In the genomic region with DNA sequence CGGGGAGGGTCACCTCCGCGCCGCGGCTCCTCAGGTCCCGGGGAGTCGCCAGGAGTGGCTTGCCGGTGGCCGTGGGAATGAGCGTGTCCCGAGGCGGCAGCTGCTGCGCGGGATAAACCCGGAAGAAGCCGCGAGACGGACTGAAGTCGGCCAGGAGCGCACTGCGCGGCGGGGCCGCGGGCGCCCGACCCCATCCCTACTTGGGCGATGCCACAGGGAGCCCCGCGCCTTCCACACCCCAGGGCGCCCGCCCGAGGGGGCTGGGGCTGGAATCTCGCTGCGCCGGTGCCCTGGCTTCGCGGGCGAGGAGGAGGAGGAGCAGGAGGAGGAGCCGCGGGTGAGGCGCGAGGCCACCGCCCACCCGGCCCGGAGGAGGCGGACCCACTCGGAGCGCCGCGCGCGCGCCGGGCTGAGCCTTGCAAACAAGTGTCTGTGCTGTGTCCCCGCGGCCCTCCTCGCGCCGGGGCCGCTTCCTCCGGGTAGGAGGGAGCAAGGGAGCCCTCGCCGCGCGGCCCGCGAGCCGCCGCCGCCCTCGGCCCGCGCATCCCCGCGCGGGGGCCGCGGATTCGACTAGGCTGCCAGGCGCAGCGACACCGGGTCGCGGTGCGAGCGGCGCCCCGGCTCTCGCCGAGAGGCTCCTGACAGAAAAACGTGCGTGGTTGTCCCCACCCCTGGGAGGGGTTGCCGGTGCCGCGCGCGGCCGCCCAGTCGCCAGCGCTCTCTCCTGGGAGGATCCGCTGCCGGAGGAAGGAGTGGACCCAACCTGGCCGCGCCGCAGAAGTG, we compare ENCODE assay signal across 1 cellular context.
TF ChIP-seq lines count a peak whose summit lies in the region.

A gene (plus strand): TSS at position 412 of the 783 bp plus-strand sequence.

TF ChIP-seq in HepG2, 621 proteins besides CTCF, POLR2A, EP300 and RAD21 (continued from another document and continues in another):
- TF ChIP-seq CAMTA2 (CRISPR knock-in tag; IDR thresholded peaks at IDR 0.05; ENCODE audit: borderline replicate concordance) (no peak), ZNF678 (CRISPR knock-in tag; IDR thresholded peaks at IDR 0.05) (no peak), ZNF670 (CRISPR knock-in tag; IDR thresholded peaks at IDR 0.05; ENCODE audit: borderline replicate concordance) (no peak; the same call in 1 of the 2 replicates), ZNF570 (CRISPR knock-in tag; IDR thresholded peaks at IDR 0.05; ENCODE audit: borderline replicate concordance) (no peak), ZNF629 (CRISPR knock-in tag; conservative IDR thresholded peaks at IDR 0.05) (no peak), DNMT1 (CRISPR knock-in tag; IDR thresholded peaks at IDR 0.05) (no peak), ATRX (CRISPR knock-in tag; IDR thresholded peaks at IDR 0.05; ENCODE audit: borderline replicate concordance) (no peak), ZFP82 (CRISPR knock-in tag; IDR thresholded peaks at IDR 0.05; ENCODE audit: borderline replicate concordance) (peak; percentile 86; the same call in 1 of the 2 replicates), ZNF484 (CRISPR knock-in tag; IDR thresholded peaks at IDR 0.05; ENCODE audit: borderline replicate concordance, low read depth) (no peak), ZNF207 (IDR thresholded peaks at IDR 0.05; ENCODE audit: borderline replicate concordance) (no peak), ZFP36 (IDR thresholded peaks at IDR 0.05; ENCODE audit: borderline replicate concordance, low read depth, low read length, partially characterized antibody) (no peak), ZBTB42 (CRISPR knock-in tag; IDR thresholded peaks at IDR 0.05) (no peak), HOXA5 (CRISPR knock-in tag; IDR thresholded peaks at IDR 0.05) (no peak), SP2 (CRISPR knock-in tag; IDR thresholded peaks at IDR 0.05) (peak; percentile 28; the same call in 1 of the 2 replicates), ZNF296 (CRISPR knock-in tag; conservative IDR thresholded peaks at IDR 0.05) (no peak), ZNF616 (CRISPR knock-in tag; IDR thresholded peaks at IDR 0.05; ENCODE audit: low read depth) (no peak; the same call in 1 of the 2 replicates), ZNF672 (CRISPR knock-in tag; IDR thresholded peaks at IDR 0.05) (no peak), ZBTB7A (CRISPR knock-in tag; IDR thresholded peaks at IDR 0.05) (no peak), ZNF850 (CRISPR knock-in tag; conservative IDR thresholded peaks at IDR 0.05) (peak; percentile 75; the same call in 1 of the 2 replicates), TAF1 (CRISPR knock-in tag; IDR thresholded peaks at IDR 0.05) (peak; percentile 63; the same call in 1 of the 2 replicates), ZNF792 (CRISPR knock-in tag; IDR thresholded peaks at IDR 0.05) (peak; percentile 59)
- TF ChIP-seq, protein P1, sequence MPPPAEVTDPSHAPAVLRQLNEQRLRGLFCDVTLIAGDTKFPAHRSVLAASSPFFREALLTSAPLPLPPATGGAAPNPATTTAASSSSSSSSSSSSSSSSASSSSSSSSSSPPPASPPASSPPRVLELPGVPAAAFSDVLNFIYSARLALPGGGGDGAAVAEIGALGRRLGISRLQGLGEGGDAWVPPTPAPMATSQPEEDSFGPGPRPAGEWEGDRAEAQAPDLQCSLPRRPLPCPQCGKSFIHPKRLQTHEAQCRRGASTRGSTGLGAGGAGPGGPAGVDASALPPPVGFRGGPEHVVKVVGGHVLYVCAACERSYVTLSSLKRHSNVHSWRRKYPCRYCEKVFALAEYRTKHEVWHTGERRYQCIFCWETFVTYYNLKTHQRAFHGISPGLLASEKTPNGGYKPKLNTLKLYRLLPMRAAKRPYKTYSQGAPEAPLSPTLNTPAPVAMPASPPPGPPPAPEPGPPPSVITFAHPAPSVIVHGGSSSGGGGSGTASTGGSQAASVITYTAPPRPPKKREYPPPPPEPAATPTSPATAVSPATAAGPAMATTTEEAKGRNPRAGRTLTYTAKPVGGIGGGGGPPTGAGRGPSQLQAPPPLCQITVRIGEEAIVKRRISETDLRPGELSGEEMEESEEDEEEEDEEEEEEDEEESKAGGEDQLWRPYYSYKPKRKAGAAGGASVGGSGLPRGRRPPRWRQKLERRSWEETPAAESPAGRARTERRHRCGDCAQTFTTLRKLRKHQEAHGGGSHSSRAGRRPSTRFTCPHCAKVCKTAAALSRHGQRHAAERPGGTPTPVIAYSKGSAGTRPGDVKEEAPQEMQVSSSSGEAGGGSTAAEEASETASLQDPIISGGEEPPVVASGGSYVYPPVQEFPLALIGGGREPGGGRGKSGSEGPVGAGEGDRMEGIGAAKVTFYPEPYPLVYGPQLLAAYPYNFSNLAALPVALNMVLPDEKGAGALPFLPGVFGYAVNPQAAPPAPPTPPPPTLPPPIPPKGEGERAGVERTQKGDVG (CRISPR knock-in tag; IDR thresholded peaks at IDR 0.05; ENCODE audit: borderline replicate concordance): no peak
- TF ChIP-seq, protein P2, sequence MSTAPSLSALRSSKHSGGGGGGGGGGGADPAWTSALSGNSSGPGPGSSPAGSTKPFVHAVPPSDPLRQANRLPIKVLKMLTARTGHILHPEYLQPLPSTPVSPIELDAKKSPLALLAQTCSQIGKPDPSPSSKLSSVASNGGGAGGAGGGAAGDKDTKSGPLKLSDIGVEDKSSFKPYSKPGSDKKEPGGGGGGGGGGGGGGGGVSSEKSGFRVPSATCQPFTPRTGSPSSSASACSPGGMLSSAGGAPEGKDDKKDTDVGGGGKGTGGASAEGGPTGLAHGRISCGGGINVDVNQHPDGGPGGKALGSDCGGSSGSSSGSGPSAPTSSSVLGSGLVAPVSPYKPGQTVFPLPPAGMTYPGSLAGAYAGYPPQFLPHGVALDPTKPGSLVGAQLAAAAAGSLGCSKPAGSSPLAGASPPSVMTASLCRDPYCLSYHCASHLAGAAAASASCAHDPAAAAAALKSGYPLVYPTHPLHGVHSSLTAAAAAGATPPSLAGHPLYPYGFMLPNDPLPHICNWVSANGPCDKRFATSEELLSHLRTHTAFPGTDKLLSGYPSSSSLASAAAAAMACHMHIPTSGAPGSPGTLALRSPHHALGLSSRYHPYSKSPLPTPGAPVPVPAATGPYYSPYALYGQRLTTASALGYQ (CRISPR knock-in tag; IDR thresholded peaks at IDR 0.05): peak; percentile 23; the same call in 1 of the 2 replicates
- TF ChIP-seq, protein P3, sequence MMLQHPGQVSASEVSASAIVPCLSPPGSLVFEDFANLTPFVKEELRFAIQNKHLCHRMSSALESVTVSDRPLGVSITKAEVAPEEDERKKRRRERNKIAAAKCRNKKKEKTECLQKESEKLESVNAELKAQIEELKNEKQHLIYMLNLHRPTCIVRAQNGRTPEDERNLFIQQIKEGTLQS (CRISPR knock-in tag; IDR thresholded peaks at IDR 0.05): peak; percentile 12; the same call in 1 of the 2 replicates
- TF ChIP-seq, protein P4, sequence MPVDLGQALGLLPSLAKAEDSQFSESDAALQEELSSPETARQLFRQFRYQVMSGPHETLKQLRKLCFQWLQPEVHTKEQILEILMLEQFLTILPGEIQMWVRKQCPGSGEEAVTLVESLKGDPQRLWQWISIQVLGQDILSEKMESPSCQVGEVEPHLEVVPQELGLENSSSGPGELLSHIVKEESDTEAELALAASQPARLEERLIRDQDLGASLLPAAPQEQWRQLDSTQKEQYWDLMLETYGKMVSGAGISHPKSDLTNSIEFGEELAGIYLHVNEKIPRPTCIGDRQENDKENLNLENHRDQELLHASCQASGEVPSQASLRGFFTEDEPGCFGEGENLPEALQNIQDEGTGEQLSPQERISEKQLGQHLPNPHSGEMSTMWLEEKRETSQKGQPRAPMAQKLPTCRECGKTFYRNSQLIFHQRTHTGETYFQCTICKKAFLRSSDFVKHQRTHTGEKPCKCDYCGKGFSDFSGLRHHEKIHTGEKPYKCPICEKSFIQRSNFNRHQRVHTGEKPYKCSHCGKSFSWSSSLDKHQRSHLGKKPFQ (CRISPR knock-in tag; IDR thresholded peaks at IDR 0.05; ENCODE audit: insufficient replicate concordance): no peak
- TF ChIP-seq, protein P5, sequence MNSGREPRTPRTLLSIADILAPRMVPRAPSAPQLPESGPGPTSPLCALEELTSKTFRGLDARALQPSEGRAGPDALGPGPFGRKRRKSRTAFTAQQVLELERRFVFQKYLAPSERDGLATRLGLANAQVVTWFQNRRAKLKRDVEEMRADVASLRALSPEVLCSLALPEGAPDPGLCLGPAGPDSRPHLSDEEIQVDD (CRISPR knock-in tag; IDR thresholded peaks at IDR 0.05; ENCODE audit: borderline replicate concordance): no peak; the same call in 1 of the 2 replicates
- TF ChIP-seq, protein P6, sequence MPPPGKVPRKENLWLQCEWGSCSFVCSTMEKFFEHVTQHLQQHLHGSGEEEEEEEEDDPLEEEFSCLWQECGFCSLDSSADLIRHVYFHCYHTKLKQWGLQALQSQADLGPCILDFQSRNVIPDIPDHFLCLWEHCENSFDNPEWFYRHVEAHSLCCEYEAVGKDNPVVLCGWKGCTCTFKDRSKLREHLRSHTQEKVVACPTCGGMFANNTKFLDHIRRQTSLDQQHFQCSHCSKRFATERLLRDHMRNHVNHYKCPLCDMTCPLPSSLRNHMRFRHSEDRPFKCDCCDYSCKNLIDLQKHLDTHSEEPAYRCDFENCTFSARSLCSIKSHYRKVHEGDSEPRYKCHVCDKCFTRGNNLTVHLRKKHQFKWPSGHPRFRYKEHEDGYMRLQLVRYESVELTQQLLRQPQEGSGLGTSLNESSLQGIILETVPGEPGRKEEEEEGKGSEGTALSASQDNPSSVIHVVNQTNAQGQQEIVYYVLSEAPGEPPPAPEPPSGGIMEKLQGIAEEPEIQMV (CRISPR knock-in tag; IDR thresholded peaks at IDR 0.05; ENCODE audit: low read depth): no peak
- TF ChIP-seq, protein P7, sequence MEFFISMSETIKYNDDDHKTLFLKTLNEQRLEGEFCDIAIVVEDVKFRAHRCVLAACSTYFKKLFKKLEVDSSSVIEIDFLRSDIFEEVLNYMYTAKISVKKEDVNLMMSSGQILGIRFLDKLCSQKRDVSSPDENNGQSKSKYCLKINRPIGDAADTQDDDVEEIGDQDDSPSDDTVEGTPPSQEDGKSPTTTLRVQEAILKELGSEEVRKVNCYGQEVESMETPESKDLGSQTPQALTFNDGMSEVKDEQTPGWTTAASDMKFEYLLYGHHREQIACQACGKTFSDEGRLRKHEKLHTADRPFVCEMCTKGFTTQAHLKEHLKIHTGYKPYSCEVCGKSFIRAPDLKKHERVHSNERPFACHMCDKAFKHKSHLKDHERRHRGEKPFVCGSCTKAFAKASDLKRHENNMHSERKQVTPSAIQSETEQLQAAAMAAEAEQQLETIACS (CRISPR knock-in tag; IDR thresholded peaks at IDR 0.05): peak; percentile 21; the same call in 1 of the 2 replicates
- TF ChIP-seq, protein P8, sequence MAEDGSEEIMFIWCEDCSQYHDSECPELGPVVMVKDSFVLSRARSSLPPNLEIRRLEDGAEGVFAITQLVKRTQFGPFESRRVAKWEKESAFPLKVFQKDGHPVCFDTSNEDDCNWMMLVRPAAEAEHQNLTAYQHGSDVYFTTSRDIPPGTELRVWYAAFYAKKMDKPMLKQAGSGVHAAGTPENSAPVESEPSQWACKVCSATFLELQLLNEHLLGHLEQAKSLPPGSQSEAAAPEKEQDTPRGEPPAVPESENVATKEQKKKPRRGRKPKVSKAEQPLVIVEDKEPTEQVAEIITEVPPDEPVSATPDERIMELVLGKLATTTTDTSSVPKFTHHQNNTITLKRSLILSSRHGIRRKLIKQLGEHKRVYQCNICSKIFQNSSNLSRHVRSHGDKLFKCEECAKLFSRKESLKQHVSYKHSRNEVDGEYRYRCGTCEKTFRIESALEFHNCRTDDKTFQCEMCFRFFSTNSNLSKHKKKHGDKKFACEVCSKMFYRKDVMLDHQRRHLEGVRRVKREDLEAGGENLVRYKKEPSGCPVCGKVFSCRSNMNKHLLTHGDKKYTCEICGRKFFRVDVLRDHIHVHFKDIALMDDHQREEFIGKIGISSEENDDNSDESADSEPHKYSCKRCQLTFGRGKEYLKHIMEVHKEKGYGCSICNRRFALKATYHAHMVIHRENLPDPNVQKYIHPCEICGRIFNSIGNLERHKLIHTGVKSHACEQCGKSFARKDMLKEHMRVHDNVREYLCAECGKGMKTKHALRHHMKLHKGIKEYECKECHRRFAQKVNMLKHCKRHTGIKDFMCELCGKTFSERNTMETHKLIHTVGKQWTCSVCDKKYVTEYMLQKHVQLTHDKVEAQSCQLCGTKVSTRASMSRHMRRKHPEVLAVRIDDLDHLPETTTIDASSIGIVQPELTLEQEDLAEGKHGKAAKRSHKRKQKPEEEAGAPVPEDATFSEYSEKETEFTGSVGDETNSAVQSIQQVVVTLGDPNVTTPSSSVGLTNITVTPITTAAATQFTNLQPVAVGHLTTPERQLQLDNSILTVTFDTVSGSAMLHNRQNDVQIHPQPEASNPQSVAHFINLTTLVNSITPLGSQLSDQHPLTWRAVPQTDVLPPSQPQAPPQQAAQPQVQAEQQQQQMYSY (CRISPR knock-in tag; IDR thresholded peaks at IDR 0.05): peak; percentile 26; the same call in 1 of the 2 replicates
- TF ChIP-seq, protein P9, sequence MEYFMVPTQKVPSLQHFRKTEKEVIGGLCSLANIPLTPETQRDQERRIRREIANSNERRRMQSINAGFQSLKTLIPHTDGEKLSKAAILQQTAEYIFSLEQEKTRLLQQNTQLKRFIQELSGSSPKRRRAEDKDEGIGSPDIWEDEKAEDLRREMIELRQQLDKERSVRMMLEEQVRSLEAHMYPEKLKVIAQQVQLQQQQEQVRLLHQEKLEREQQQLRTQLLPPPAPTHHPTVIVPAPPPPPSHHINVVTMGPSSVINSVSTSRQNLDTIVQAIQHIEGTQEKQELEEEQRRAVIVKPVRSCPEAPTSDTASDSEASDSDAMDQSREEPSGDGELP (IDR thresholded peaks at IDR 0.05; ENCODE audit: borderline replicate concordance, low read depth): peak; percentile 52; the same call in 1 of the 2 replicates
- TF ChIP-seq, protein P10, sequence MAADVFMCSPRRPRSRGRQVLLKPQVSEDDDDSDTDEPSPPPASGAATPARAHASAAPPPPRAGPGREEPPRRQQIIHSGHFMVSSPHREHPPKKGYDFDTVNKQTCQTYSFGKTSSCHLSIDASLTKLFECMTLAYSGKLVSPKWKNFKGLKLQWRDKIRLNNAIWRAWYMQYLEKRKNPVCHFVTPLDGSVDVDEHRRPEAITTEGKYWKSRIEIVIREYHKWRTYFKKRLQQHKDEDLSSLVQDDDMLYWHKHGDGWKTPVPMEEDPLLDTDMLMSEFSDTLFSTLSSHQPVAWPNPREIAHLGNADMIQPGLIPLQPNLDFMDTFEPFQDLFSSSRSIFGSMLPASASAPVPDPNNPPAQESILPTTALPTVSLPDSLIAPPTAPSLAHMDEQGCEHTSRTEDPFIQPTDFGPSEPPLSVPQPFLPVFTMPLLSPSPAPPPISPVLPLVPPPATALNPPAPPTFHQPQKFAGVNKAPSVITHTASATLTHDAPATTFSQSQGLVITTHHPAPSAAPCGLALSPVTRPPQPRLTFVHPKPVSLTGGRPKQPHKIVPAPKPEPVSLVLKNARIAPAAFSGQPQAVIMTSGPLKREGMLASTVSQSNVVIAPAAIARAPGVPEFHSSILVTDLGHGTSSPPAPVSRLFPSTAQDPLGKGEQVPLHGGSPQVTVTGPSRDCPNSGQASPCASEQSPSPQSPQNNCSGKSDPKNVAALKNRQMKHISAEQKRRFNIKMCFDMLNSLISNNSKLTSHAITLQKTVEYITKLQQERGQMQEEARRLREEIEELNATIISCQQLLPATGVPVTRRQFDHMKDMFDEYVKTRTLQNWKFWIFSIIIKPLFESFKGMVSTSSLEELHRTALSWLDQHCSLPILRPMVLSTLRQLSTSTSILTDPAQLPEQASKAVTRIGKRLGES (CRISPR knock-in tag; IDR thresholded peaks at IDR 0.05; ENCODE audit: borderline replicate concordance): no peak
- TF ChIP-seq, protein P11, sequence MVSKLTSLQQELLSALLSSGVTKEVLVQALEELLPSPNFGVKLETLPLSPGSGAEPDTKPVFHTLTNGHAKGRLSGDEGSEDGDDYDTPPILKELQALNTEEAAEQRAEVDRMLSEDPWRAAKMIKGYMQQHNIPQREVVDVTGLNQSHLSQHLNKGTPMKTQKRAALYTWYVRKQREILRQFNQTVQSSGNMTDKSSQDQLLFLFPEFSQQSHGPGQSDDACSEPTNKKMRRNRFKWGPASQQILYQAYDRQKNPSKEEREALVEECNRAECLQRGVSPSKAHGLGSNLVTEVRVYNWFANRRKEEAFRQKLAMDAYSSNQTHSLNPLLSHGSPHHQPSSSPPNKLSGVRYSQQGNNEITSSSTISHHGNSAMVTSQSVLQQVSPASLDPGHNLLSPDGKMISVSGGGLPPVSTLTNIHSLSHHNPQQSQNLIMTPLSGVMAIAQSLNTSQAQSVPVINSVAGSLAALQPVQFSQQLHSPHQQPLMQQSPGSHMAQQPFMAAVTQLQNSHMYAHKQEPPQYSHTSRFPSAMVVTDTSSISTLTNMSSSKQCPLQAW (CRISPR knock-in tag; IDR thresholded peaks at IDR 0.05): no peak; the same call in 1 of the 2 replicates
